ENCODE assay signal across 8 cellular contexts in the genomic region with DNA sequence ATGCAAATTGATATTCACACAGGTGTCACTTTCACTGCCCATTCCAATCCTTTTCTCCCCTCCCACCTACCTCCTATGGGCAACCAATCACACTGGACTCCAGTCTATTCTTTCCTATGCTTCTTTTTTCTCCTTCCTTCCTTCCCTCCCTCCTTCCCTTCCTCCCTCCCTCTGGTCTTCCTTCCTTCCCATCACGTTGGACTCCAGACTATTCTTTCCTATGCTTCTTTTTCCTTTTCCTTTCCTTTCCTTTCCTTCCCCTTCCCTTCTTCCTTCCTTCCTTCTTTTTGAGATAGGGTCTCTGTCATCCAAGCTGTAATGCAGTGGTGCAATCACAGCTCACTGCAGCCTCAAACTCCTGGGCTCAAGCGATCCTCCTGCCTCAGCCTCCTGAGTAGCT.
"Had no signal": no experiment of that assay in that cellular context is flagged by ENCODE, and none has a peak within 500 bp of the region (broad histone marks: within the 10 kb centered on the region; RNA-seq: fewer than 3 reads in every experiment).

No MANE protein-coding gene starts in this region.

- DNase-seq: IMR-90, KBM-7, KG1 had no signal

- ATAC-seq: HepG2 had no signal

- H3K27ac Mint-ChIP-seq: IgD-negative memory B cell had no signal

- H3K9ac ChIP-seq: KMS-11 had no signal

- FAIRE-seq: HepG2, HTR-8/SVneo had no signal

- H3K27ac ChIP-seq: HL-60, KMS-11 had no signal

- H3K4me3 Mint-ChIP-seq: IgD-negative memory B cell had no signal

- H3K4me2 ChIP-seq: KMS-11 had no signal
